In the genomic region with DNA sequence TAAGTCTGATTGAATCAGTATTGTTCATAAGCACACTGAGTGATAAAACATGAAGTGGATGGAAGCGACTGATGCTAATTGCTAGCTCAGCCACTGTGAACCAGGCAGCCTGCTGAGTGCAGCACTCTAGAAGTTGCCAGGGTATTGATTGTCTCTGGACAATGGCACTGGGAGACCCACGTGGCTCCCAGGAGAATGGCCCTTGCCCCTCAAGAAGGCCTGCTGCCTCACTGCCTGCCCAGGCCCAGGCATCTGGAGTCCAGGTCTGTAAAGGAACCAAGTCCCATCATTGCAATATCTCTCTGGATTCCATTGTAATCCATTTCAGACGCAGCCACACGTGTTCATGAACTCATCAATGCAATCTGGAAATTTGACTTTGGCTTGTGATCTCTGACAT, we compare ENCODE assay signal across 28 cellular contexts.
"Had no signal": no experiment of that assay in that cellular context is flagged by ENCODE, and none has a peak within 500 bp of the region (broad histone marks: within the 10 kb centered on the region; RNA-seq: fewer than 3 reads in every experiment).

No MANE protein-coding gene starts in this region.

- H3K27me3 Mint-ChIP-seq: stimulated activated naive CD8-positive, alpha-beta T cell treated with anti-CD3 and anti-CD28 coated beads, Interleukin-15, amount 100 ng/mL, for 72 hours had no signal

- H3K27me3 ChIP-seq: neutrophil, pancreas, right lobe of liver, testis, tibial artery, transverse colon, upper lobe of right lung, uterus had no signal

- H3K9me3 ChIP-seq: neutrophil, pancreas, prostate gland, right lobe of liver, sigmoid colon, suprapubic skin, testis, tibial artery, transverse colon, upper lobe of right lung, uterus had no signal

- H3K4me3 Mint-ChIP-seq: naive thymus-derived CD4-positive, alpha-beta T cell; natural killer cell; nephron; neural crest cell; stimulated activated memory B cell treated with anti-CD40 and anti-IgM and Interleukin-4, amounts not matched to agents 10 μg/mL and 1 μg/mL and 100 μg/mL, for 72 hours; stimulated activated naive CD8-positive, alpha-beta T cell treated with anti-CD3 and anti-CD28 coated beads, Interleukin-15, amount 100 ng/mL, for 72 hours; type B pancreatic cell had no signal

- H3K27ac ChIP-seq: neutrophil, pancreas, prostate gland, right lobe of liver, sigmoid colon, suprapubic skin, testis, tibial artery, transverse colon, upper lobe of right lung, uterus had no signal

- H3K4me3 ChIP-seq: pancreas, prostate gland, right lobe of liver, sigmoid colon, suprapubic skin, testis, tibial artery, transverse colon, upper lobe of right lung, uterus had no signal

- DNase-seq: naive thymus-derived CD4-positive, alpha-beta T cell; natural killer cell; nucleus accumbens; pancreas; right cardiac atrium; sigmoid colon; small intestine; stimulated activated CD4-positive, alpha-beta T cell treated with anti-CD3 and anti-CD28 coated beads, Interleukin-1b, Interleukin-23, amount 100 ng/mL, for 48 hours; stimulated activated CD4-positive, alpha-beta T cell treated with anti-CD3 and anti-CD28 coated beads, Interleukin-4, amount 100 ng/mL, for 1 hour; stimulated activated CD4-positive, alpha-beta T cell treated with anti-CD3 and anti-CD28 coated beads, Interleukin-4, amount 100 ng/mL, for 4 hours; stimulated activated CD8-positive, alpha-beta memory T cell treated with anti-CD3 and anti-CD28 coated beads, Interleukin-4, amount 100 ng/mL, for 48 hours; stimulated activated naive CD4-positive, alpha-beta T cell; stimulated activated naive CD8-positive, alpha-beta T cell treated with anti-CD3 and anti-CD28 coated beads, Interleukin-15, amount 100 ng/mL, for 72 hours; stimulated activated naive CD8-positive, alpha-beta T cell treated with anti-CD3 and anti-CD28 coated beads, Interleukin-15, Interleukin-2, amounts not matched to agents 100 U/mL and 50 U/mL, for 24 hours; substantia nigra; testis; tibial artery; transverse colon; upper lobe of right lung; uterus had no signal

- H3K36me3 ChIP-seq: neutrophil, pancreas, prostate gland, right lobe of liver, sigmoid colon, suprapubic skin, tibial artery, transverse colon, upper lobe of right lung, uterus had no signal

- H3K27ac Mint-ChIP-seq: naive thymus-derived CD4-positive, alpha-beta T cell; natural killer cell; nephron; stimulated activated memory B cell treated with anti-CD40 and anti-IgM and Interleukin-4, amounts not matched to agents 10 μg/mL and 1 μg/mL and 100 μg/mL, for 72 hours; stimulated activated naive CD8-positive, alpha-beta T cell treated with anti-CD3 and anti-CD28 coated beads, Interleukin-15, amount 100 ng/mL, for 72 hours; type B pancreatic cell had no signal

- ATAC-seq: naive thymus-derived CD4-positive, alpha-beta T cell; natural killer cell; pancreas; right cardiac atrium; right lobe of liver; stimulated activated memory B cell treated with anti-CD40 and anti-IgM and Interleukin-4, amounts not matched to agents 10 μg/mL and 1 μg/mL and 100 μg/mL, for 72 hours; stimulated activated naive CD8-positive, alpha-beta T cell treated with anti-CD3 and anti-CD28 coated beads, Interleukin-15, amount 100 ng/mL, for 72 hours; stimulated activated naive CD8-positive, alpha-beta T cell treated with anti-CD3 and anti-CD28 coated beads, Interleukin-15, Interleukin-2, amounts not matched to agents 100 U/mL and 50 U/mL, for 24 hours; upper lobe of right lung had no signal

- H3K4me1 Mint-ChIP-seq: naive thymus-derived CD4-positive, alpha-beta T cell; natural killer cell; neural crest cell; stimulated activated memory B cell treated with anti-CD40 and anti-IgM and Interleukin-4, amounts not matched to agents 10 μg/mL and 1 μg/mL and 100 μg/mL, for 72 hours; stimulated activated naive CD8-positive, alpha-beta T cell treated with anti-CD3 and anti-CD28 coated beads, Interleukin-15, amount 100 ng/mL, for 72 hours had no signal

- H3K36me3 Mint-ChIP-seq: naive thymus-derived CD4-positive, alpha-beta T cell; natural killer cell; stimulated activated memory B cell treated with anti-CD40 and anti-IgM and Interleukin-4, amounts not matched to agents 10 μg/mL and 1 μg/mL and 100 μg/mL, for 72 hours; type B pancreatic cell had no signal

- H3K9me3 Mint-ChIP-seq: naive thymus-derived CD4-positive, alpha-beta T cell; natural killer cell; nephron; neural crest cell; type B pancreatic cell had no signal
